Comparison of ENCODE assay signal across 24 cellular contexts in genomic region chr14:101619484-101619883, GRCh38. TPM values are rescaled to one million over a fixed set of nuclear protein-coding genes. Genes with fewer than 3 reads are reported as not detected.
DNase-seq lines count a peak whose midpoint lies in the region; ATAC-seq, FAIRE-seq and TF ChIP-seq lines count a peak whose summit lies in the region.
"Had no signal": no experiment of that assay in that cellular context is flagged by ENCODE, and none has a peak within 500 bp of the region (broad histone marks: within the 10 kb centered on the region; RNA-seq: fewer than 3 reads in every experiment).

No MANE protein-coding gene starts in this region.

- no peak overlapping the region for H4K91ac ChIP-seq in neuronal stem cell (ENCODE audit: low read depth, low read length, poor library complexity)

- peak overlapping the region; percentile 10 for H3K4ac ChIP-seq in neuronal stem cell (ENCODE audit: low read length)

- peak overlapping the region; percentile 55 for H3K23ac ChIP-seq in neuronal stem cell (ENCODE audit: low read depth, low read length, poor library complexity)

- H3K9me1 ChIP-seq in K562 (ENCODE audit: control insufficient read depth, insufficient read depth, low read length): no peaks in the 10 kb centered on the region

- ATAC-seq in K562 (peak; percentile 34; the same call in 1 of the 3 replicates), left lobe of liver (no peak), GM18502 (IDR thresholded peaks at IDR 0.05; ENCODE audit: poor library complexity, unreplicated experiment) (no peak)

- no peak for TF ChIP-seq CTCF in K562 (IDR thresholded peaks at IDR 0.05 in 2 of 3, conservative IDR thresholded peaks at IDR 0.05 in 1 of 3; ENCODE audit: insufficient read depth in 2 of 3, low read depth in 1 of 3, low read length in 3 of 3)

- peak overlapping the region; percentile 68 for H2AK5ac ChIP-seq in neuronal stem cell (ENCODE audit: low read depth, low read length)

- DNase-seq in D341Med (ENCODE audit: low spot score) (peak; percentile 27), K562 (ENCODE audit: extremely low read depth in 1 of 4, low spot score in 3 of 4) (no peak), left lobe of liver (ENCODE audit: low spot score) (peak; percentile 31), neuronal stem cell (ENCODE audit: low spot score) (no peak), retina (no peak), middle frontal gyrus (ENCODE audit: extremely low spot score, low spot score) (no peak)
- DNase-seq in stimulated activated CD4-positive, alpha-beta T cell treated with anti-CD3 and anti-CD28 coated beads, Interleukin-4, amount 100 ng/mL, for 24 hours: no peak
- DNase-seq: C1 segment of cervical spinal cord; Calu3; CD4-positive, alpha-beta memory T cell; COR-L47; DMS153; DND-41; GM23248; H7; HCEC 1CT had no signal

- H4K20me1 ChIP-seq in K562 (replicated peaks; ENCODE audit: control insufficient read depth, insufficient read depth, low read length): no peaks in the 10 kb centered on the region

- H3K27ac ChIP-seq in K562 (ENCODE audit: extremely low read depth, low read depth, low read length): no peak overlapping the region
- no peak overlapping the region for H3K27ac ChIP-seq in neuronal stem cell (replicated peaks; ENCODE audit: low read length)
- H3K27ac ChIP-seq: GM23248 had no signal

- H2BK120ac ChIP-seq in neuronal stem cell (ENCODE audit: low read depth, low read length): no peak overlapping the region

- H3K36me3 ChIP-seq in K562 (ENCODE audit: control insufficient read depth, insufficient read depth, low read length): no peaks in the 10 kb centered on the region
- H3K36me3 ChIP-seq in neuronal stem cell (replicated peaks in 1 of 2; ENCODE audit: control insufficient read depth in 2 of 2, insufficient read depth in 2 of 2, low read length in 2 of 2): no peaks in the 10 kb centered on the region

- H4K8ac ChIP-seq in neuronal stem cell (ENCODE audit: low read depth, low read length): no peak overlapping the region

- H3K4me3 ChIP-seq in K562 (no peak overlapping the region), neuronal stem cell (ENCODE audit: low read length in 2 of 2) (no peak overlapping the region)
- H3K4me3 ChIP-seq: GM23248 had no signal

- H2BK15ac ChIP-seq in neuronal stem cell (ENCODE audit: low read length): peak overlapping the region; percentile 81

- BruUV-seq in K562 (replicated peaks; lab: Mats Ljungman, UMichigan): no TSS peak

- WGBS in K562 (ENCODE audit: insufficient coverage, low coverage, missing lambda C conversion rate): 46% methylated on average over 5 of the region's 8 CpGs
- WGBS in neuronal stem cell (ENCODE audit: extremely low coverage in 2 of 2, insufficient read length in 2 of 2, insufficient replicate concordance in 1 of 2), 2 donors: no CpG with 5 or more reads among the region's 8 CpGs

- H3K14ac ChIP-seq in neuronal stem cell (ENCODE audit: low read length): no peak overlapping the region

- H3K4me1 ChIP-seq in K562 (replicated peaks in 1 of 2; ENCODE audit: control insufficient read depth in 2 of 2, insufficient read depth in 2 of 2, low read length in 2 of 2) (peaks cover 0 to 31% of the 10 kb centered on the region in 2 experiments; a peak in 2 of 5 replicates), neuronal stem cell (ENCODE audit: control insufficient read depth in 2 of 2, insufficient read depth in 1 of 2, low read depth in 1 of 2, low read length in 2 of 2) (peaks cover 11 to 12% of the 10 kb centered on the region in 2 donors)

- TF ChIP-seq RAD21 in K562 (CRISPR knock-in tag; conservative IDR thresholded peaks at IDR 0.05 in 1 of 2, IDR thresholded peaks at IDR 0.05 in 1 of 2): no peak

- H3K79me2 ChIP-seq in K562 (ENCODE audit: control insufficient read depth, insufficient read depth, low read length): no peaks in the 10 kb centered on the region

- no peak overlapping the region for H2AFZ ChIP-seq in K562 (ENCODE audit: low read depth, low read length)
- no peak overlapping the region for H2AFZ ChIP-seq in neuronal stem cell (ENCODE audit: low read length)
- H2AFZ ChIP-seq: GM23248 had no signal

- TF ChIP-seq POLR2A in K562 (conservative IDR thresholded peaks at IDR 0.05): no peak

- H3K9me3 ChIP-seq in K562 (replicated peaks; ENCODE audit: control insufficient read depth, insufficient read depth, low read depth, low read length) (no peaks in the 10 kb centered on the region), neuronal stem cell (replicated peaks in 1 of 2; ENCODE audit: control insufficient read depth in 2 of 2, insufficient read depth in 1 of 2, low read depth in 1 of 2, low read length in 2 of 2) (no peaks in the 10 kb centered on the region)

- H3K4me2 ChIP-seq in K562 (ENCODE audit: insufficient read depth, low read length): no peak overlapping the region
- no peak overlapping the region for H3K4me2 ChIP-seq in neuronal stem cell (ENCODE audit: insufficient read depth, low read length, poor library complexity, severe bottlenecking)

- intact Hi-C loops in K562 (cut with micrococcal nuclease): no loop called here

- H3K9ac ChIP-seq in K562 (ENCODE audit: insufficient read depth in 1 of 2, low read depth in 2 of 2, low read length in 2 of 2) (peak overlapping the region in 1 of 2 experiments; percentile 58; a peak in 1 of 4 replicates), neuronal stem cell (ENCODE audit: low read depth, low read length, poor library complexity) (no peak overlapping the region)
- H3K9ac ChIP-seq: GM23248 had no signal

- in situ Hi-C loops in K562 (cut with MboI): no loop called here

- H2BK5ac ChIP-seq in neuronal stem cell (ENCODE audit: low read length): peak overlapping the region; percentile 22

- no peaks in the 10 kb centered on the region for H3K79me1 ChIP-seq in neuronal stem cell (ENCODE audit: low read depth, low read length)

- H3K18ac ChIP-seq in neuronal stem cell (ENCODE audit: low read length): peak overlapping the region; percentile 85

- CTCF ChIA-PET in K562 (lab: Yijun Ruan, JAX; ENCODE audit: low intra/inter-chr PET ratio): no interaction called here

- POLR2A ChIA-PET in K562 (lab: Yijun Ruan, JAX): interaction anchor here (1.1 kb wide), 1 partner anchor 435 kb away, joined by 3 read pairs; no protein-coding TSS in a partner anchor

- TF ChIP-seq EP300 in K562 (IDR thresholded peaks at IDR 0.05; ENCODE audit: low read length): no peak

- FAIRE-seq in K562 (lab: Jason Lieb, UNC): no peak
- FAIRE-seq: G401.6, GM12892, GM19239, H1 had no signal

- H3K27me3 ChIP-seq in K562 (ENCODE audit: control insufficient read depth in 2 of 2, insufficient read depth in 2 of 2, low read length in 2 of 2) (no peaks in the 10 kb centered on the region), neuronal stem cell (ENCODE audit: control insufficient read depth in 3 of 3, insufficient read depth in 3 of 3, low read depth in 1 of 3, low read length in 3 of 3) (peaks cover 0 to 5% (median 0%) of the 10 kb centered on the region in 3 experiments)

- peak overlapping the region; percentile 58 for H2BK12ac ChIP-seq in neuronal stem cell (ENCODE audit: low read length)

TF ChIP-seq in K562, 482 proteins besides CTCF, POLR2A, EP300 and RAD21:
- TF ChIP-seq JUND (IDR thresholded peaks at IDR 0.05; ENCODE audit: borderline replicate concordance, low read depth, low read length) (no peak), JUND (tag; IDR thresholded peaks at IDR 0.05; ENCODE audit: borderline replicate concordance, low read depth, low read length) (no peak), NFIX (CRISPR knock-in tag; IDR thresholded peaks at IDR 0.05; ENCODE audit: low read depth) (no peak), MTA1 (IDR thresholded peaks at IDR 0.05; ENCODE audit: borderline replicate concordance) (no peak), NR3C1 (CRISPR knock-in tag; IDR thresholded peaks at IDR 0.05) (no peak)

RNA-seq across cellular contexts. Expression of gene DIO3, which starts 58.2 kb away (rescaled TPM):
- not detected in 2 replicates for total RNA-seq in K562 (2011; cell fraction: chromatin; rRNA removed; ENCODE audit: low replicate concordance)
- total RNA-seq in K562 (2011; cell fraction: nucleolus; rRNA removed): not detected in 2 replicates
- total RNA-seq in K562 (2011; cell fraction: nucleoplasm; rRNA removed): not detected in 2 replicates
- not detected in 2 replicates for total RNA-seq in K562 (2014; rRNA removed)
- not detected in 2 replicates for total RNA-seq in K562 (2014; rRNA removed; fragmentation: Illumina TruSeq; extraction: Trizol)
- total RNA-seq in K562 (2015; rRNA removed; fragmentation: Illumina TruSeq; extraction: Trizol): not detected in 2 replicates
- not detected in 2 replicates for total RNA-seq in K562 (2021)
- polyA plus RNA-seq in K562 (2011; rRNA removed): not detected in 2 replicates
- not detected in 2 replicates for polyA plus RNA-seq in K562 (2011; cell fraction: cytosol; rRNA removed)
- not detected in 2 replicates for polyA plus RNA-seq in K562 (2011; cell fraction: nucleus; rRNA removed)
- not detected in 2 replicates for polyA plus RNA-seq in K562 (2012)
- polyA plus RNA-seq in K562 (2014; fragmentation: Illumina TruSeq; extraction: Trizol): not detected in 2 replicates
- polyA plus RNA-seq in K562 (2014; fragmentation: Nextera tagmentation; extraction: Ambion mirVana): not detected
- not detected in 2 replicates for polyA plus RNA-seq in K562 (2014; rRNA removed)
- polyA minus RNA-seq in K562 (2011; rRNA and poly(A)+ RNA removed): not detected in 2 replicates
- not detected in 2 replicates for polyA minus RNA-seq in K562 (2011; cell fraction: cytosol; rRNA and poly(A)+ RNA removed)
- not detected in 2 replicates for polyA minus RNA-seq in K562 (2011; cell fraction: nucleus; rRNA and poly(A)+ RNA removed)
- 0.13 TPM for total RNA-seq in left lobe of liver
- 8.3 TPM for polyA plus RNA-seq in neuronal stem cell (2013, experiment 1 of 2)
- polyA plus RNA-seq in neuronal stem cell (2013, experiment 2 of 2): 7.9 TPM
- total RNA-seq: A172; A673; CD4-positive, alpha-beta memory T cell; GM23248 had no signal
- polyA plus RNA-seq: BJ; CD4-positive, alpha-beta memory T cell; GM23248 had no signal

Comparison
In these comparisons a context has a peak if more than half of its experiments do, and no peak if none do; other contexts are left out.
1. DNase-seq: peak in D341Med (single experiment) and left lobe of liver (single experiment); none in K562 (0 of 4), neuronal stem cell (single experiment), stimulated activated CD4-positive, alpha-beta T cell treated with anti-CD3 and anti-CD28 coated beads, Interleukin-4, amount 100 ng/mL, for 24 hours (single experiment), retina (single experiment) and middle frontal gyrus (single experiment).